8 cellular contexts compared by ENCODE assay signal in genomic region chr16:10736926-10737625, GRCh38. TPM values are rescaled to one million over a fixed set of nuclear protein-coding genes. Genes with fewer than 3 reads are reported as not detected.
DNase-seq lines count a peak whose midpoint lies in the region; ATAC-seq and TF ChIP-seq lines count a peak whose summit lies in the region.

No MANE protein-coding gene starts in this region.

- dilution Hi-C loops in IMR-90 (cut with HindIII; ENCODE audit: low sequenced_read_pairs, unreplicated experiment), result no loop called here

- H3K56ac ChIP-seq in IMR-90 (ENCODE audit: extremely low read depth, insufficient read depth, low read length), result no peak overlapping the region

- peak overlapping the region; percentile 78 for H3K4me3 Mint-ChIP-seq in stimulated activated memory B cell treated with anti-CD40 and anti-IgM and Interleukin-4, amounts not matched to agents 10 μg/mL and 1 μg/mL and 100 μg/mL, for 72 hours

- H2AK9ac ChIP-seq in IMR-90 (replicated peaks; ENCODE audit: low read depth, low read length, poor library complexity), result no peak overlapping the region

- no peak overlapping the region for H2BK120ac ChIP-seq in IMR-90 (ENCODE audit: low read depth, low read length)

- H3K18ac ChIP-seq in IMR-90 (ENCODE audit: low read depth, low read length), result no peak overlapping the region

- H3K23ac ChIP-seq in IMR-90 (ENCODE audit: low read depth, low read length), result no peak overlapping the region

- H3K36me3 Mint-ChIP-seq in stimulated activated memory B cell treated with anti-CD40 and anti-IgM and Interleukin-4, amounts not matched to agents 10 μg/mL and 1 μg/mL and 100 μg/mL, for 72 hours, result no peaks in the 10 kb centered on the region

- no peaks in the 10 kb centered on the region for H3K9me2 ChIP-seq in OCI-LY7 (ENCODE audit: insufficient read depth, low read length)

- H3K27ac ChIP-seq in IMR-90 (ENCODE audit: insufficient read depth, low read length), result no peak overlapping the region
- peak overlapping the region; percentile 62 for H3K27ac ChIP-seq in OCI-LY7 (ENCODE audit: low read depth, low read length, poor library complexity, severe bottlenecking)
- H3K27ac ChIP-seq in muscle layer of colon (ENCODE audit: low read depth, low read length), result no peak overlapping the region

- peaks cover 46% of the 10 kb centered on the region for H3K4me1 Mint-ChIP-seq in stimulated activated memory B cell treated with anti-CD40 and anti-IgM and Interleukin-4, amounts not matched to agents 10 μg/mL and 1 μg/mL and 100 μg/mL, for 72 hours

- no peak overlapping the region for H4K5ac ChIP-seq in IMR-90 (ENCODE audit: low read depth, low read length)

- H3K9me1 ChIP-seq in IMR-90 (ENCODE audit: insufficient read depth, low read length), result 0 out of 2 replicates have a peak, but pooled peaks cover 4% of the 10 kb centered on the region

- TF ChIP-seq CTCF in GM12873 (IDR thresholded peaks at IDR 0.05; ENCODE audit: insufficient read depth, low read depth, low read length, missing control alignments) (peak; percentile 87), IMR-90 (conservative IDR thresholded peaks at IDR 0.05; ENCODE audit: low read depth, low read length) (peak; percentile 96), OCI-LY7 (conservative IDR thresholded peaks at IDR 0.05; ENCODE audit: low read length) (peak; percentile 98), epithelial cell of proximal tubule (conservative IDR thresholded peaks at IDR 0.05; ENCODE audit: low read depth, low read length) (peak; percentile 96)

- CTCF ChIA-PET in IMR-90 (lab: Yijun Ruan, JAX) (interaction anchor here (0.6 to 3.7 kb wide), 11 partner anchors 9 to 1822 kb away, joined by 3 to 22 read pairs (median 5); partner anchors contain the start of gene ATF7IP2), OCI-LY7 (lab: Charles Lee; ENCODE audit: unreplicated experiment) (interaction anchor here (0.6 to 1.2 kb wide), 3 partner anchors 199 to 222 kb away, joined by 3 to 5 read pairs (median 3); no protein-coding TSS in a partner anchor)

- H2BK5ac ChIP-seq in IMR-90 (ENCODE audit: low read depth, low read length, poor library complexity, severe bottlenecking), result no peak overlapping the region

- peak; percentile 89 for ATAC-seq in IMR-90 (ENCODE audit: low read depth)
- ATAC-seq in stimulated activated memory B cell treated with anti-CD40 and anti-IgM and Interleukin-4, amounts not matched to agents 10 μg/mL and 1 μg/mL and 100 μg/mL, for 72 hours, result peak; percentile 78
- no peak for ATAC-seq in HG03457 (IDR thresholded peaks at IDR 0.05; ENCODE audit: unreplicated experiment)

- 0% methylated on average over 1 of the region's 15 CpGs; no CpG with 5 or more reads in 1 of the 2 experiments for WGBS in IMR-90 (ENCODE audit: extremely low coverage in 2 of 2, insufficient read length in 1 of 2), 2 experiments

- H3K36me3 ChIP-seq in IMR-90 (ENCODE audit: control insufficient read depth, insufficient read depth, low read length) (no peaks in the 10 kb centered on the region), OCI-LY7 (ENCODE audit: insufficient read depth, low read length) (no peaks in the 10 kb centered on the region), muscle layer of colon (ENCODE audit: insufficient read depth, low read length) (no peaks in the 10 kb centered on the region)

- no peaks in the 10 kb centered on the region; the same call in 1 of the 2 replicates for H4K20me1 ChIP-seq in IMR-90 (ENCODE audit: insufficient read depth, low read length)
- no peaks in the 10 kb centered on the region for H4K20me1 ChIP-seq in OCI-LY7 (ENCODE audit: insufficient read depth, low read length)

- DNase-seq in IMR-90 (peak; percentile 61), OCI-LY7 (ENCODE audit: low spot score) (peak; percentile 86), activated T-cell treated with anti-CD3 and anti-CD28 coated beads for 1 hour (ENCODE audit: low read depth) (peak; percentile 54), epithelial cell of proximal tubule (ENCODE audit: low read depth) (no peak)

- POLR2A ChIA-PET in IMR-90 (lab: Charles Lee; ENCODE audit: unreplicated experiment), result no interaction called here
- POLR2A ChIA-PET in OCI-LY7 (lab: Charles Lee), result interaction anchor here (0.6 to 1.6 kb wide), 5 partner anchors 14 to 1771 kb away, joined by 3 to 5 read pairs (median 3); no protein-coding TSS in a partner anchor

- peak overlapping the region in 1 of 2 experiments; percentile 38; a peak in 1 of 4 replicates for H4K8ac ChIP-seq in IMR-90 (ENCODE audit: low read depth in 2 of 2, low read length in 2 of 2)

- H2BK15ac ChIP-seq in IMR-90 (ENCODE audit: low read depth, low read length), result no peak overlapping the region; the same call in 2 of the 3 replicates

- H4K91ac ChIP-seq in IMR-90 (ENCODE audit: insufficient read depth, low read depth, low read length), result no peak overlapping the region

- peaks cover 2% of the 10 kb centered on the region; the same call in 1 of the 2 replicates for H3K9me3 ChIP-seq in IMR-90 (ENCODE audit: control insufficient read depth, insufficient read depth, low read length)
- no peaks in the 10 kb centered on the region for H3K9me3 ChIP-seq in OCI-LY7 (ENCODE audit: low read length)
- H3K9me3 ChIP-seq in muscle layer of colon (ENCODE audit: low read length), result no peaks in the 10 kb centered on the region

- TF ChIP-seq POLR2A in IMR-90 (IDR thresholded peaks at IDR 0.05; ENCODE audit: low read depth, low read length), result 0 out of 2 replicates have a peak, but pooled peaks have one; percentile 26

- H3K79me2 ChIP-seq in OCI-LY7 (ENCODE audit: insufficient read depth, low read depth, low read length), result no peaks in the 10 kb centered on the region

- intact Hi-C loops in IMR-90 (cut with micrococcal nuclease), result loop anchor here (1.0 to 2.0 kb wide), 5 partner anchors 182 to 1577 kb away; no protein-coding TSS in a partner anchor
- intact Hi-C loops in OCI-LY7 (cut with micrococcal nuclease; ENCODE audit: unreplicated experiment), result loop anchor here (1.0 to 5.0 kb wide), 5 partner anchors 182 to 480 kb away; partner anchors contain the start of gene ATF7IP2

- H3K27me3 Mint-ChIP-seq in stimulated activated memory B cell treated with anti-CD40 and anti-IgM and Interleukin-4, amounts not matched to agents 10 μg/mL and 1 μg/mL and 100 μg/mL, for 72 hours, result no peaks in the 10 kb centered on the region

- in situ Hi-C loops in IMR-90 (cut with MboI; ENCODE audit: low sequenced_read_pairs), result no loop called here

- peaks cover 2% of the 10 kb centered on the region; the same call in 1 of the 2 replicates for H3K4me1 ChIP-seq in IMR-90 (ENCODE audit: control insufficient read depth, insufficient read depth, low read length)
- peaks cover 33% of the 10 kb centered on the region for H3K4me1 ChIP-seq in OCI-LY7 (ENCODE audit: insufficient read depth, low read length, poor library complexity, severe bottlenecking)
- H3K4me1 ChIP-seq in muscle layer of colon (ENCODE audit: insufficient read depth, low read length), result peaks cover 18% of the 10 kb centered on the region

- BruUV-seq in IMR-90 (replicated peaks; lab: Mats Ljungman, UMichigan) (no TSS peak), OCI-LY7 (replicated peaks; lab: Mats Ljungman, UMichigan) (no TSS peak)

- H2AK5ac ChIP-seq in IMR-90 (ENCODE audit: low read depth, low read length), result no peak overlapping the region

- H3K4me3 ChIP-seq in IMR-90 (ENCODE audit: insufficient read depth, low read depth, low read length), result no peak overlapping the region
- H3K4me3 ChIP-seq in OCI-LY7 (ENCODE audit: low read depth, low read length, poor library complexity, severe bottlenecking), result peak overlapping the region; percentile 52
- H3K4me3 ChIP-seq in epithelial cell of proximal tubule (ENCODE audit: low read depth, low read length), result no peak overlapping the region
- H3K4me3 ChIP-seq in muscle layer of colon (ENCODE audit: low read depth in 1 of 2, low read length in 2 of 2), result no peak overlapping the region

- H2AFZ ChIP-seq in IMR-90 (replicated peaks; ENCODE audit: low read length, poor library complexity) (peak overlapping the region; percentile 38), OCI-LY7 (ENCODE audit: low read length) (peak overlapping the region; percentile 97)

- H3K9me3 Mint-ChIP-seq in stimulated activated memory B cell treated with anti-CD40 and anti-IgM and Interleukin-4, amounts not matched to agents 10 μg/mL and 1 μg/mL and 100 μg/mL, for 72 hours, result peaks cover 3% of the 10 kb centered on the region

- H3K4me2 ChIP-seq in IMR-90 (ENCODE audit: low read depth, low read length), result no peak overlapping the region
- peak overlapping the region; percentile 71 for H3K4me2 ChIP-seq in OCI-LY7 (ENCODE audit: low read length)

- peak; percentile 96 for TF ChIP-seq RAD21 in IMR-90 (IDR thresholded peaks at IDR 0.05; ENCODE audit: low read length)

- H3K14ac ChIP-seq in IMR-90 (replicated peaks; ENCODE audit: low read depth, low read length), result no peak overlapping the region

- H3K27me3 ChIP-seq in IMR-90 (ENCODE audit: control insufficient read depth, insufficient read depth, low read length) (no peaks in the 10 kb centered on the region), muscle layer of colon (ENCODE audit: control insufficient read depth in 1 of 2, insufficient read depth in 2 of 2, low read length in 2 of 2) (no peaks in the 10 kb centered on the region)

- H3K79me1 ChIP-seq in IMR-90 (ENCODE audit: low read depth in 1 of 2, low read length in 2 of 2), result no peaks in the 10 kb centered on the region

- no peak overlapping the region for H2BK20ac ChIP-seq in IMR-90 (ENCODE audit: low read depth, low read length)

- peak overlapping the region; percentile 96 for H3K27ac Mint-ChIP-seq in stimulated activated memory B cell treated with anti-CD40 and anti-IgM and Interleukin-4, amounts not matched to agents 10 μg/mL and 1 μg/mL and 100 μg/mL, for 72 hours

- peak overlapping the region; percentile 15; the same call in 1 of the 2 replicates for H3K4ac ChIP-seq in IMR-90 (ENCODE audit: low read depth, low read length)

- H3K9ac ChIP-seq in IMR-90 (ENCODE audit: low read depth, low read length), result no peak overlapping the region
- H3K9ac ChIP-seq in muscle layer of colon (ENCODE audit: low read length), result peak overlapping the region; percentile 27

TF ChIP-seq in IMR-90, 13 proteins besides CTCF, POLR2A, EP300 and RAD21:
- no peak for TF ChIP-seq NFE2L2 (IDR thresholded peaks at IDR 0.05; ENCODE audit: low read depth, low read length)
- peak; percentile 94 for TF ChIP-seq SMC3 (IDR thresholded peaks at IDR 0.05; ENCODE audit: low read depth, low read length)

RNA-seq across cellular contexts. Expression of gene NUBP1, which starts 6.6 kb away (rescaled TPM):
- total RNA-seq in IMR-90 (2012; rRNA removed) (28.0 and 29.7 TPM in 2 replicates), OCI-LY7 (2022) (20.7 and 24.4 TPM in 2 replicates), epithelial cell of proximal tubule (41.4 and 44.2 TPM in 2 replicates)
- polyA plus RNA-seq in IMR-90 (2012; rRNA removed), result 30.6 and 31.5 TPM in 2 replicates
- polyA plus RNA-seq in IMR-90 (2012; cell fraction: cytosol; rRNA removed), result 18.3 and 19.8 TPM in 2 replicates
- polyA plus RNA-seq in IMR-90 (2012; cell fraction: nucleus; rRNA removed; ENCODE audit: low replicate concordance), result 9.8 and 16.6 TPM in 2 replicates
- total RNA-seq in OCI-LY7 (2014; rRNA removed; shearing (Covaris generic)), result 15.1 and 27.4 TPM in 2 replicates

RNA-seq across cellular contexts. Expression of gene TEKT5, which starts 42.3 kb away (rescaled TPM):
- total RNA-seq in IMR-90 (2012; rRNA removed), result not detected in 2 replicates
- polyA plus RNA-seq in IMR-90 (2012; rRNA removed), result 0.17 and 0.26 TPM in 2 replicates
- 0.09 TPM in 1 of 2 replicates, not detected in the other for polyA plus RNA-seq in IMR-90 (2012; cell fraction: cytosol; rRNA removed)
- polyA plus RNA-seq in IMR-90 (2012; cell fraction: nucleus; rRNA removed; ENCODE audit: low replicate concordance), result 0.45 and 0.49 TPM in 2 replicates
- total RNA-seq in OCI-LY7 (2014; rRNA removed; shearing (Covaris generic)), result 0.32 TPM in 1 of 2 replicates, not detected in the other
- total RNA-seq in OCI-LY7 (2022), result 0.74 and 1.00 TPM in 2 replicates
- not detected in 2 replicates for total RNA-seq in epithelial cell of proximal tubule
